In genomic region chr12:30977537-30978349, GRCh38 we compare ENCODE assay signal across 2 cellular contexts.
TF ChIP-seq lines count a peak whose summit lies in the region.

No MANE protein-coding gene starts in this region.

TF ChIP-seq in H1, 55 proteins besides CTCF, POLR2A, EP300 and RAD21:
- TF ChIP-seq CHD1 (IDR thresholded peaks at IDR 0.05; ENCODE audit: low read depth, low read length) (no peak), TEAD4 (IDR thresholded peaks at IDR 0.05; ENCODE audit: low read depth, low read length) (0 out of 2 replicates have a peak, but pooled peaks have one; percentile 36)

TF ChIP-seq in SK-N-SH, 30 proteins besides CTCF, POLR2A, EP300 and RAD21:
- TF ChIP-seq RXRA (IDR thresholded peaks at IDR 0.05; ENCODE audit: borderline replicate concordance, low read depth): no peak
- TF ChIP-seq SMC3 (IDR thresholded peaks at IDR 0.05; ENCODE audit: low read depth, low read length): no peak
- no peak for TF ChIP-seq GATA2 (CRISPR knock-in tag; IDR thresholded peaks at IDR 0.05)
- TF ChIP-seq ELF1 (IDR thresholded peaks at IDR 0.05): no peak
